ENCODE assay signal across 17 cellular contexts in genomic region chr9:115202960-115203751, GRCh38.
DNase-seq lines count a peak whose midpoint lies in the region; ATAC-seq, FAIRE-seq and TF ChIP-seq lines count a peak whose summit lies in the region.
"Had no signal": no experiment of that assay in that cellular context is flagged by ENCODE, and none has a peak within 500 bp of the region (broad histone marks: within the 10 kb centered on the region; RNA-seq: fewer than 3 reads in every experiment).

No MANE protein-coding gene starts in this region.

- H3K27me3 ChIP-seq in astrocyte (ENCODE audit: insufficient read depth, low read length) (no peaks in the 10 kb centered on the region), suprapubic skin (no peaks in the 10 kb centered on the region)
- H3K27me3 ChIP-seq: ovary had no signal

- H3K4me3 Mint-ChIP-seq in astrocyte (ENCODE audit: unreplicated experiment) (no peak overlapping the region), type B pancreatic cell (peak overlapping the region; percentile 3)
- H3K4me3 Mint-ChIP-seq: activated CD8-positive, alpha-beta T cell treated with anti-CD3 and anti-CD28 coated beads for 36 hours; activated naive CD8-positive, alpha-beta T cell treated with anti-CD3 and anti-CD28 coated beads, Interleukin-2, amount 10 ng/mL, durations not matched to agents 7 days and 5 days had no signal

- H3K27ac ChIP-seq in astrocyte (ENCODE audit: low read depth, low read length) (peak overlapping the region; percentile 65), suprapubic skin (no peak overlapping the region)
- H3K27ac ChIP-seq: ovary had no signal

- peak; percentile 96 for ATAC-seq in left ventricle myocardium superior
- ATAC-seq in stimulated activated naive CD8-positive, alpha-beta T cell treated with anti-CD3 and anti-CD28 coated beads, Interleukin-15, Interleukin-2, amounts not matched to agents 100 U/mL and 50 U/mL, for 24 hours = no peak
- ATAC-seq: activated CD8-positive, alpha-beta T cell treated with anti-CD3 and anti-CD28 coated beads for 36 hours; HCT116 had no signal

- intact Hi-C loops in left ventricle myocardium superior (cut with micrococcal nuclease) = no loop called here
- intact Hi-C loops in lower leg skin (cut with DNase I; ENCODE audit: low total_unique reads) = no loop called here

- DNase-seq in NCI-H748 (lab: John Stamatoyannopoulos, UW; ENCODE audit: unreplicated experiment) (peak; percentile 23), NCI-H748 treated with DMSO at 0.1 percent for 48 hours (lab: John Stamatoyannopoulos, UW) (no peak), astrocyte (ENCODE audit: low read depth) (peak; percentile 82), left ventricle myocardium superior (peak; percentile 26), type B pancreatic cell (ENCODE audit: extremely low spot score, unreplicated experiment) (no peak), lower leg skin (ENCODE audit: low spot score in 2 of 2) (no peak), suprapubic skin (ENCODE audit: low spot score in 2 of 2) (no peak)
- DNase-seq in stimulated activated naive CD8-positive, alpha-beta T cell treated with anti-CD3 and anti-CD28 coated beads, Interleukin-15, Interleukin-2, amounts not matched to agents 100 U/mL and 50 U/mL, for 24 hours = no peak
- DNase-seq: activated CD8-positive, alpha-beta T cell treated with anti-CD3 and anti-CD28 coated beads for 36 hours; activated naive CD8-positive, alpha-beta T cell treated with anti-CD3 and anti-CD28 coated beads, Interleukin-2, amount 10 ng/mL, durations not matched to agents 7 days and 5 days; Kasumi-1; ovary had no signal

- TF ChIP-seq EP300 in suprapubic skin (IDR thresholded peaks at IDR 0.05) = no peak

- H3K4me1 ChIP-seq in astrocyte (ENCODE audit: insufficient read depth, low read length) (peaks cover 40% of the 10 kb centered on the region), suprapubic skin (peaks cover 13% of the 10 kb centered on the region)

- H3K9me3 ChIP-seq in astrocyte (ENCODE audit: insufficient read depth, low read depth, low read length) = no peaks in the 10 kb centered on the region
- H3K9me3 ChIP-seq in suprapubic skin = no peaks in the 10 kb centered on the region
- H3K9me3 ChIP-seq: ovary had no signal

- TF ChIP-seq POLR2A in lower leg skin (IDR thresholded peaks at IDR 0.05) (no peak), suprapubic skin (IDR thresholded peaks at IDR 0.05) (no peak)

- peak; percentile 95 for FAIRE-seq in astrocyte (lab: Jason Lieb, UNC)
- FAIRE-seq: A204.1, GM19239, islet of Langerhans had no signal

- peak overlapping the region; percentile 17 for H3K9ac ChIP-seq in astrocyte (ENCODE audit: low read length)

- no peaks in the 10 kb centered on the region for H3K9me3 Mint-ChIP-seq in astrocyte (ENCODE audit: unreplicated experiment)
- H3K9me3 Mint-ChIP-seq in type B pancreatic cell = peaks cover 8% of the 10 kb centered on the region
- H3K9me3 Mint-ChIP-seq: activated CD8-positive, alpha-beta T cell treated with anti-CD3 and anti-CD28 coated beads for 36 hours; activated naive CD8-positive, alpha-beta T cell treated with anti-CD3 and anti-CD28 coated beads, Interleukin-2, amount 10 ng/mL, durations not matched to agents 7 days and 5 days had no signal

- WGBS in lower leg skin, 2 donors = 65 to 69% methylated on average over 2 of the region's 2 CpGs
- WGBS in suprapubic skin = 69% methylated on average over 2 of the region's 2 CpGs

- H3K4me3 ChIP-seq in astrocyte (ENCODE audit: insufficient read depth, low read depth, low read length) (no peak overlapping the region), lower leg skin (ENCODE audit: low read depth, poor library complexity, severe bottlenecking) (no peak overlapping the region), suprapubic skin (no peak overlapping the region)
- H3K4me3 ChIP-seq: ovary, SK-N-MC had no signal

- no peak overlapping the region for H2AFZ ChIP-seq in astrocyte (ENCODE audit: low read depth, low read length)

- H3K36me3 Mint-ChIP-seq in astrocyte (ENCODE audit: low read depth, unreplicated experiment) (no peaks in the 10 kb centered on the region), type B pancreatic cell (no peaks in the 10 kb centered on the region)
- H3K36me3 Mint-ChIP-seq: activated naive CD8-positive, alpha-beta T cell treated with anti-CD3 and anti-CD28 coated beads, Interleukin-2, amount 10 ng/mL, durations not matched to agents 7 days and 5 days had no signal

- H3K4me2 ChIP-seq in astrocyte (ENCODE audit: low read length) = peak overlapping the region; percentile 20

- H4K20me1 ChIP-seq in astrocyte (ENCODE audit: insufficient read depth, low read length) = no peaks in the 10 kb centered on the region

- no peaks in the 10 kb centered on the region for H3K27me3 Mint-ChIP-seq in astrocyte (ENCODE audit: low read depth, unreplicated experiment)
- peaks cover 19% of the 10 kb centered on the region for H3K27me3 Mint-ChIP-seq in type B pancreatic cell

- peak; percentile 13 for TF ChIP-seq CTCF in astrocyte (IDR thresholded peaks at IDR 0.05; ENCODE audit: insufficient read depth, low read depth, low read length)
- TF ChIP-seq CTCF in type B pancreatic cell (conservative IDR thresholded peaks at IDR 0.05) = no peak
- TF ChIP-seq CTCF in lower leg skin (IDR thresholded peaks at IDR 0.05) = no peak
- TF ChIP-seq CTCF in suprapubic skin (IDR thresholded peaks at IDR 0.05) = no peak

- H3K36me3 ChIP-seq in astrocyte (ENCODE audit: insufficient read depth, low read length) = no peaks in the 10 kb centered on the region
- H3K36me3 ChIP-seq in suprapubic skin = no peaks in the 10 kb centered on the region
- H3K36me3 ChIP-seq: ovary had no signal

- no peaks in the 10 kb centered on the region for H3K79me2 ChIP-seq in astrocyte (ENCODE audit: insufficient read depth, low read length)

- peaks cover 64% of the 10 kb centered on the region for H3K4me1 Mint-ChIP-seq in astrocyte (ENCODE audit: low read depth, unreplicated experiment)
- peaks cover 17% of the 10 kb centered on the region for H3K4me1 Mint-ChIP-seq in type B pancreatic cell (ENCODE audit: unreplicated experiment)

- peak overlapping the region; percentile 6 for H3K27ac Mint-ChIP-seq in astrocyte (ENCODE audit: unreplicated experiment)
- H3K27ac Mint-ChIP-seq in type B pancreatic cell = peak overlapping the region; percentile 1
- H3K27ac Mint-ChIP-seq: activated CD8-positive, alpha-beta T cell treated with anti-CD3 and anti-CD28 coated beads for 36 hours; activated naive CD8-positive, alpha-beta T cell treated with anti-CD3 and anti-CD28 coated beads, Interleukin-2, amount 10 ng/mL, durations not matched to agents 7 days and 5 days had no signal

Comparison
In these comparisons a context has a peak if more than half of its experiments do, and no peak if none do; other contexts are left out.
1. DNase-seq: peak in NCI-H748 (single experiment), astrocyte (single experiment) and left ventricle myocardium superior (single experiment); none in NCI-H748 treated with DMSO at 0.1 percent for 48 hours (single experiment), type B pancreatic cell (single experiment), stimulated activated naive CD8-positive, alpha-beta T cell treated with anti-CD3 and anti-CD28 coated beads, Interleukin-15, Interleukin-2, amounts not matched to agents 100 U/mL and 50 U/mL, for 24 hours (single experiment), lower leg skin (0 of 2) and suprapubic skin (0 of 2).